ENCODE assay signal across 8 cellular contexts in genomic region chr12:76558684-76559276, GRCh38. TPM values are rescaled to one million over a fixed set of nuclear protein-coding genes. Genes with fewer than 3 reads are reported as not detected.
DNase-seq lines count a peak whose midpoint lies in the region; ATAC-seq and TF ChIP-seq lines count a peak whose summit lies in the region.

No MANE protein-coding gene starts in this region.

- peak overlapping the region; percentile 96 to 98 for H3K27ac ChIP-seq in thoracic aorta

- H3K27me3 ChIP-seq in thoracic aorta (replicated peaks; ENCODE audit: insufficient read depth): no peaks in the 10 kb centered on the region

- H3K4me1 ChIP-seq in thoracic aorta (ENCODE audit: control insufficient read depth in 1 of 2, low read depth in 2 of 2): peaks cover 14 to 32% of the 10 kb centered on the region in 2 donors

- H3K36me3 ChIP-seq in thoracic aorta: no peaks in the 10 kb centered on the region

- peak; percentile 60 for DNase-seq in COLO668 (lab: John Stamatoyannopoulos, UW; ENCODE audit: unreplicated experiment)
- DNase-seq in HT-29 (ENCODE audit: low spot score): peak; percentile 61
- peak; percentile 51 for DNase-seq in RPMI7951 (ENCODE audit: low read depth)
- peak; percentile 78 for DNase-seq in activated effector memory CD4-positive, alpha-beta T cell treated with Interleukin-2 at 50 U/mL for 16 hours
- DNase-seq in foreskin melanocyte: peak; percentile 21
- no peak for DNase-seq in omental fat pad (ENCODE audit: low spot score)
- DNase-seq in thoracic aorta (ENCODE audit: low spot score): peak; percentile 7

- TF ChIP-seq CTCF in omental fat pad (IDR thresholded peaks at IDR 0.05) (no peak), thoracic aorta (IDR thresholded peaks at IDR 0.05) (no peak)

- no peaks in the 10 kb centered on the region for H3K9me3 ChIP-seq in thoracic aorta

- peak overlapping the region; percentile 98 for H3K4me3 ChIP-seq in thoracic aorta

- peak; percentile 58 for ATAC-seq in GM21381 (IDR thresholded peaks at IDR 0.05; ENCODE audit: unreplicated experiment)
- peak; percentile 41 for ATAC-seq in omental fat pad (ENCODE audit: low FRiP score)
- peak; percentile 39 for ATAC-seq in thoracic aorta (ENCODE audit: insufficient number of reproducible peaks, low FRiP score, low read depth)

RNA-seq across cellular contexts. Expression of gene OSBPL8, which starts 0.8 kb away (rescaled TPM):
- total RNA-seq in HT-29 (2014; rRNA removed; shearing (Covaris generic)): 49.1 and 51.0 TPM in 2 replicates
- 49.9 and 55.9 TPM in 2 replicates for total RNA-seq in RPMI7951 (2014; rRNA removed; shearing (Covaris generic))
- total RNA-seq in omental fat pad: 10 to 100 TPM; 52.6 to 76.8 (median 65.2) TPM
- total RNA-seq in thoracic aorta: 10 to 100 TPM; 65.5 to 78.9 TPM
